ENCODE assay signal across 9 cellular contexts in genomic region chr10:12707461-12708185, GRCh38.
DNase-seq lines count a peak whose midpoint lies in the region; ATAC-seq, FAIRE-seq and TF ChIP-seq lines count a peak whose summit lies in the region.
"Had no signal": no experiment of that assay in that cellular context is flagged by ENCODE, and none has a peak within 500 bp of the region (broad histone marks: within the 10 kb centered on the region; RNA-seq: fewer than 3 reads in every experiment).

No MANE protein-coding gene starts in this region.

- H3K9me3 ChIP-seq in HEK293 (ENCODE audit: control insufficient read depth, insufficient read depth, low read depth, low read length) = no peaks in the 10 kb centered on the region

- no peak for ATAC-seq in HG03378 (IDR thresholded peaks at IDR 0.05; ENCODE audit: unreplicated experiment)

- FAIRE-seq in D721Med (lab: Jason Lieb, UNC) = peak; percentile 84
- FAIRE-seq: TTC549 had no signal

- H3K4me3 Mint-ChIP-seq in T-helper 1 cell treated with Interleukin-12 subunit alpha and Interleukin-12 subunit beta and Interleukin-4 antibody, amounts not matched to agents 30 μg/mL and 1 μg/mL, for 36 hours = no peak overlapping the region
- H3K4me3 Mint-ChIP-seq in endothelial cell (ENCODE audit: unreplicated experiment) = no peak overlapping the region

- H3K4me3 ChIP-seq in HEK293 (ENCODE audit: low read depth, low read length) = no peak overlapping the region

- CTCF ChIA-PET in HEK293 (lab: Yijun Ruan, JAX) = interaction anchor here (0.6 to 3.8 kb wide), 22 partner anchors 9 to 729 kb away, joined by 3 to 19 read pairs (median 4); partner anchors contain the start of gene OPTN

- H3K4me1 ChIP-seq in HEK293 (ENCODE audit: control insufficient read depth, insufficient read depth, low read length) = peaks cover 22% of the 10 kb centered on the region

- DNase-seq in D721Med (ENCODE audit: insufficient read length, low spot score) = no peak
- DNase-seq in endothelial cell (ENCODE audit: low spot score) = peak; percentile 40
- peak; percentile 64 for DNase-seq in myocyte (ENCODE audit: low read depth)
- DNase-seq in foreskin melanocyte = no peak
- DNase-seq in GF-D8 (lab: John Stamatoyannopoulos, UW) = no peak

- peak; percentile 57 for TF ChIP-seq CTCF in D721Med (IDR thresholded peaks at IDR 0.05; ENCODE audit: insufficient read depth, missing control alignments)
- TF ChIP-seq CTCF in HEK293 (tag by site-specific recombination; IDR thresholded peaks at IDR 0.05) = peak; percentile 35; the same call in 1 of the 2 replicates
- peak; percentile 52 for TF ChIP-seq CTCF in endothelial cell (IDR thresholded peaks at IDR 0.05; ENCODE audit: unreplicated experiment)

- no peaks in the 10 kb centered on the region for H3K27me3 Mint-ChIP-seq in T-helper 1 cell treated with Interleukin-12 subunit alpha and Interleukin-12 subunit beta and Interleukin-4 antibody, amounts not matched to agents 30 μg/mL and 1 μg/mL, for 36 hours (ENCODE audit: low read depth)
- peaks cover 4% of the 10 kb centered on the region for H3K27me3 Mint-ChIP-seq in endothelial cell (ENCODE audit: unreplicated experiment)

- POLR2A ChIA-PET in HEK293 (lab: Yijun Ruan, JAX) = no interaction called here

- peak overlapping the region; percentile 70 for H3K27ac Mint-ChIP-seq in T-helper 1 cell treated with Interleukin-12 subunit alpha and Interleukin-12 subunit beta and Interleukin-4 antibody, amounts not matched to agents 30 μg/mL and 1 μg/mL, for 36 hours
- H3K27ac Mint-ChIP-seq in endothelial cell (ENCODE audit: unreplicated experiment) = no peak overlapping the region

- H3K36me3 ChIP-seq in HEK293 (ENCODE audit: control insufficient read depth in 2 of 2, insufficient read depth in 1 of 2, low read length in 2 of 2) = no peaks in the 10 kb centered on the region

- no peaks in the 10 kb centered on the region for H3K36me3 Mint-ChIP-seq in T-helper 1 cell treated with Interleukin-12 subunit alpha and Interleukin-12 subunit beta and Interleukin-4 antibody, amounts not matched to agents 30 μg/mL and 1 μg/mL, for 36 hours (ENCODE audit: low read depth)
- H3K36me3 Mint-ChIP-seq in endothelial cell (ENCODE audit: low read depth, unreplicated experiment) = no peaks in the 10 kb centered on the region

- no peak overlapping the region for H3K27ac ChIP-seq in HEK293 (ENCODE audit: extremely low read depth, low read depth, low read length)

- H3K4me1 Mint-ChIP-seq in T-helper 1 cell treated with Interleukin-12 subunit alpha and Interleukin-12 subunit beta and Interleukin-4 antibody, amounts not matched to agents 30 μg/mL and 1 μg/mL, for 36 hours (ENCODE audit: low read depth) = peaks cover 55% of the 10 kb centered on the region
- H3K4me1 Mint-ChIP-seq in endothelial cell (ENCODE audit: unreplicated experiment) = peaks cover 16% of the 10 kb centered on the region

- H3K9me3 Mint-ChIP-seq in T-helper 1 cell treated with Interleukin-12 subunit alpha and Interleukin-12 subunit beta and Interleukin-4 antibody, amounts not matched to agents 30 μg/mL and 1 μg/mL, for 36 hours = no peaks in the 10 kb centered on the region
- H3K9me3 Mint-ChIP-seq in endothelial cell (ENCODE audit: unreplicated experiment) = no peaks in the 10 kb centered on the region

TF ChIP-seq in HEK293, 187 proteins besides CTCF, POLR2A, EP300 and RAD21 (continues in another document):
- TF ChIP-seq ZBTB44 (tag by site-specific recombination; IDR thresholded peaks at IDR 0.05) (no peak), ZBTB48 (tag by site-specific recombination; IDR thresholded peaks at IDR 0.05) (no peak), INSM2 (tag by site-specific recombination; IDR thresholded peaks at IDR 0.05) (no peak), ZNF114 (tag by site-specific recombination; IDR thresholded peaks at IDR 0.05) (no peak), ZNF214 (tag by site-specific recombination; IDR thresholded peaks at IDR 0.05; ENCODE audit: borderline replicate concordance) (no peak), KLF9 (tag by site-specific recombination; IDR thresholded peaks at IDR 0.05; ENCODE audit: low read depth) (no peak), ZNF433 (tag by site-specific recombination; IDR thresholded peaks at IDR 0.05; ENCODE audit: low read depth) (no peak), BCL11A (tag by site-specific recombination; IDR thresholded peaks at IDR 0.05; ENCODE audit: low read depth) (peak; percentile 44; the same call in 1 of the 2 replicates), ZSCAN16 (tag by site-specific recombination; IDR thresholded peaks at IDR 0.05) (no peak), GFI1B (tag by site-specific recombination; IDR thresholded peaks at IDR 0.05) (0 out of 2 replicates have a peak, but pooled peaks have one; percentile 24), ZNF585B (tag by site-specific recombination; IDR thresholded peaks at IDR 0.05) (no peak), ZNF174 (tag by site-specific recombination; IDR thresholded peaks at IDR 0.05) (no peak), ZBTB8A (tag by site-specific recombination; IDR thresholded peaks at IDR 0.05) (0 out of 2 replicates have a peak, but pooled peaks have one; percentile 13), ZNF664 (tag by site-specific recombination; IDR thresholded peaks at IDR 0.05) (no peak), KLF16 (tag by site-specific recombination; IDR thresholded peaks at IDR 0.05) (no peak), HOXA7 (CRISPR knock-in tag; IDR thresholded peaks at IDR 0.05; ENCODE audit: borderline replicate concordance) (no peak), ZNF24 (tag by site-specific recombination; IDR thresholded peaks at IDR 0.05) (0 out of 2 replicates have a peak, but pooled peaks have one; percentile 78), ZNF561 (tag by site-specific recombination; IDR thresholded peaks at IDR 0.05; ENCODE audit: borderline replicate concordance) (peak; percentile 70; the same call in 1 of the 2 replicates), YY2 (tag by site-specific recombination; IDR thresholded peaks at IDR 0.05) (no peak), ZNF518A (tag by site-specific recombination; conservative IDR thresholded peaks at IDR 0.05; ENCODE audit: low read depth) (no peak), REPIN1 (tag by site-specific recombination; IDR thresholded peaks at IDR 0.05; ENCODE audit: low read depth) (no peak)

Comparison
In these comparisons a context has a peak if more than half of its experiments do, and no peak if none do; other contexts are left out.
1. DNase-seq: peak in endothelial cell (single experiment) and myocyte (single experiment); none in D721Med (single experiment), foreskin melanocyte (single experiment) and GF-D8 (single experiment).
2. Peak in every context shown above with its lines, with median percentiles within 50 percentile points of each other: CTCF ChIP-seq.